ENCODE assay signal across 8 cellular contexts in the genomic region with DNA sequence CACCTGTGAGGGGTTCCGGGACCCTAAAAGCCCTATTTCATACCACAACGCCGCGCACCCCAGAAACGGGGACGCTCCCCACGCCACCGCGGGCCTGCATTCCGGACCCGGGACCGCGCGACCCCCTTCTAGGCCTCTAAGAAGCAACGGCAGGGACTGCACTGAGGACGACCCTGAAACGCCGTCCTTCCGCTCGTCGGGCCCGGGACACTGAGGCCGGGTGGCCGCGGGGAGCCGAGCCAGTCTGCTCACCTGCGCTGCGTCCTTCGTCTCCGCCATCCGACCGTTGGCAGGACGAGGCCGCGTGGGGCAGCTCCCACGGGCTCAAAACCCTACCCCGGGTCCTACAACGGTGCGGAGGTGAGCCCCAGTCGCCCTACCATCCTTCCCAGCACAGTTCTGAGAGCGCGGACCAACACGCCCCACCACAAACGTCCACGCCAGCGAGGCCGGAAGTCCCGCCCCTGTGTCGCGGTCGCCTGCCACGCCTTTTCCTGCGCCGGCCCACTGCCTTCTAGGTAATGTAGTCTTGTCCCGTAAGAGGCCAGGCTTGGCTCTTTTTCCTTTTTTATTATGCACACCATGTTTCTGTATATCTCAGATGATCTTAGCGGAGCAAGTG. TPM values are rescaled to one million over a fixed set of nuclear protein-coding genes. Genes with fewer than 3 reads are reported as not detected.
A peak's percentile ranks its signal among the peaks of the same experiment; 100 is the strongest.
DNase-seq lines count a peak whose midpoint lies in the region; ATAC-seq and TF ChIP-seq lines count a peak whose summit lies in the region.

A gene (minus strand): TSS at position 460 of the 622 bp plus-strand sequence. CDS start 181 bp downstream, at position 279.

- peak; percentile 98 for ATAC-seq in GM23338

- H4K20me1 ChIP-seq in GM23338 (replicated peaks; ENCODE audit: insufficient read depth) (peaks cover 4% of the 10 kb centered on the region), neural cell (ENCODE audit: insufficient read depth) (no peaks in the 10 kb centered on the region)

- peak within 1 kb of the TSS; percentile 96 for H3K4me2 ChIP-seq in GM23338
- H3K4me2 ChIP-seq in neural cell (ENCODE audit: low read length) = peak within 1 kb of the TSS; percentile 95

- DNase-seq in Daoy (ENCODE audit: low read depth) (peak; percentile 95), GM23338 (ENCODE audit: low spot score) (peak; percentile 91), LNCaP clone FGC (ENCODE audit: low read depth) (peak; percentile 71), fibroblast of villous mesenchyme (ENCODE audit: low read depth) (peak; percentile 88)
- peak; percentile 96 for DNase-seq in activated effector memory CD4-positive, alpha-beta T cell treated with anti-CD3 and anti-CD28 coated beads, Interleukin-2, amount 50 U/mL, for 16 hours

- H3K36me3 ChIP-seq in GM23338 (ENCODE audit: insufficient read depth) = peaks cover 18% of the 10 kb centered on the region; the same call in 1 of the 2 replicates
- peaks cover 11% of the 10 kb centered on the region for H3K36me3 ChIP-seq in neural cell (ENCODE audit: insufficient read depth, low read length)

- peaks cover 49% of the 10 kb centered on the region for H3K9me3 Mint-ChIP-seq in GM23338
- peaks cover 24% of the 10 kb centered on the region for H3K9me3 Mint-ChIP-seq in stimulated activated naive CD8-positive, alpha-beta T cell treated with anti-CD3 and anti-CD28 coated beads, Interleukin-15, Interleukin-2, amounts not matched to agents 100 ng/mL and 50 ng/mL, for 24 hours

- peaks cover 6% of the 10 kb centered on the region for H3K4me1 ChIP-seq in GM23338 (ENCODE audit: insufficient read depth)

- H3K4me1 Mint-ChIP-seq in GM23338 = peaks cover 11% of the 10 kb centered on the region
- H3K4me1 Mint-ChIP-seq in stimulated activated naive CD8-positive, alpha-beta T cell treated with anti-CD3 and anti-CD28 coated beads, Interleukin-15, Interleukin-2, amounts not matched to agents 100 ng/mL and 50 ng/mL, for 24 hours (ENCODE audit: low read depth) = peaks cover 37% of the 10 kb centered on the region

- H3K27me3 Mint-ChIP-seq in GM23338 (ENCODE audit: insufficient read depth, low read depth, poor library complexity) = no peaks in the 10 kb centered on the region
- peaks cover 8% of the 10 kb centered on the region for H3K27me3 Mint-ChIP-seq in stimulated activated naive CD8-positive, alpha-beta T cell treated with anti-CD3 and anti-CD28 coated beads, Interleukin-15, Interleukin-2, amounts not matched to agents 100 ng/mL and 50 ng/mL, for 24 hours

- peak within 1 kb of the TSS; percentile 69; the same call in 1 of the 2 replicates for H3K27ac ChIP-seq in GM23338 (ENCODE audit: low read depth)
- H3K27ac ChIP-seq in neural cell (ENCODE audit: low read length) = peak within 1 kb of the TSS; percentile 50

- H2AFZ ChIP-seq in GM23338 = peak within 1 kb of the TSS; percentile 99
- peak within 1 kb of the TSS; percentile 70 for H2AFZ ChIP-seq in neural cell (ENCODE audit: low read depth, low read length)

- H3K4me3 ChIP-seq in GM23338 (peak within 1 kb of the TSS; percentile 96), LNCaP clone FGC (ENCODE audit: low read depth, low read length) (peak within 1 kb of the TSS; percentile 96), fibroblast of villous mesenchyme (ENCODE audit: low read depth, low read length) (peak within 1 kb of the TSS; percentile 96), neural cell (ENCODE audit: low read length) (peak within 1 kb of the TSS; percentile 94)

- H3K4me3 Mint-ChIP-seq in GM23338 = peak within 1 kb of the TSS; percentile 99
- H3K4me3 Mint-ChIP-seq in stimulated activated naive CD8-positive, alpha-beta T cell treated with anti-CD3 and anti-CD28 coated beads, Interleukin-15, Interleukin-2, amounts not matched to agents 100 ng/mL and 50 ng/mL, for 24 hours = peak within 1 kb of the TSS; percentile 99

- H3K27me3 ChIP-seq in GM23338 (ENCODE audit: insufficient read depth) (no peaks in the 10 kb centered on the region), neural cell (ENCODE audit: insufficient read depth, low read depth, low read length) (no peaks in the 10 kb centered on the region)

- peaks cover 44% of the 10 kb centered on the region for H3K36me3 Mint-ChIP-seq in GM23338 (ENCODE audit: low read depth)
- peaks cover 60% of the 10 kb centered on the region for H3K36me3 Mint-ChIP-seq in stimulated activated naive CD8-positive, alpha-beta T cell treated with anti-CD3 and anti-CD28 coated beads, Interleukin-15, Interleukin-2, amounts not matched to agents 100 ng/mL and 50 ng/mL, for 24 hours (ENCODE audit: low read depth)

- H3K9ac ChIP-seq in neural cell (ENCODE audit: low read length) = peak within 1 kb of the TSS; percentile 83

- H3K9me2 ChIP-seq in GM23338 (ENCODE audit: insufficient read depth) = peaks cover 8% of the 10 kb centered on the region; the same call in 1 of the 2 replicates
- no peaks in the 10 kb centered on the region for H3K9me2 ChIP-seq in neural cell (ENCODE audit: insufficient read depth, low read length)

- peaks cover 22% of the 10 kb centered on the region for H3K79me2 ChIP-seq in GM23338 (replicated peaks; ENCODE audit: insufficient read depth)
- H3K79me2 ChIP-seq in neural cell (replicated peaks; ENCODE audit: insufficient read depth, low read length) = peaks cover 9% of the 10 kb centered on the region

- H3F3A ChIP-seq in GM23338 (replicated peaks; ENCODE audit: low read depth) (no peaks in the 10 kb centered on the region), neural cell (ENCODE audit: insufficient read depth, low read length, poor library complexity, severe bottlenecking) (no peaks in the 10 kb centered on the region)

- peak within 1 kb of the TSS; percentile 93 for H3K27ac Mint-ChIP-seq in GM23338
- peak within 1 kb of the TSS; percentile 95 for H3K27ac Mint-ChIP-seq in stimulated activated naive CD8-positive, alpha-beta T cell treated with anti-CD3 and anti-CD28 coated beads, Interleukin-15, Interleukin-2, amounts not matched to agents 100 ng/mL and 50 ng/mL, for 24 hours

- peak; percentile 50; the same call in 1 of the 2 replicates for TF ChIP-seq POLR2A in Raji (IDR thresholded peaks at IDR 0.05; ENCODE audit: insufficient read depth, low read depth, low read length)

- TF ChIP-seq RAD21 in neural cell (conservative IDR thresholded peaks at IDR 0.05) = peak; percentile 44

- peaks cover 6% of the 10 kb centered on the region for H3K9me3 ChIP-seq in neural cell (ENCODE audit: low read length)

- no peak for TF ChIP-seq EP300 in neural cell (conservative IDR thresholded peaks at IDR 0.05; ENCODE audit: poor library complexity, severe bottlenecking)

- TF ChIP-seq CTCF in GM23338 (conservative IDR thresholded peaks at IDR 0.05; ENCODE audit: low read depth in 2 of 2) (no peak), LNCaP clone FGC (IDR thresholded peaks at IDR 0.05; ENCODE audit: control insufficient read depth, extremely low read depth, insufficient read depth) (no peak), fibroblast of villous mesenchyme (IDR thresholded peaks at IDR 0.05; ENCODE audit: insufficient read depth, low read depth, low read length) (no peak), neural cell (IDR thresholded peaks at IDR 0.05; ENCODE audit: poor library complexity, severe bottlenecking) (no peak)

TF ChIP-seq in GM23338, 12 proteins besides CTCF, POLR2A, EP300 and RAD21 (continues in another document):
- TF ChIP-seq POLR2AphosphoS5 (IDR thresholded peaks at IDR 0.05; ENCODE audit: low read depth) = peak; percentile 95
- TF ChIP-seq, protein P1, sequence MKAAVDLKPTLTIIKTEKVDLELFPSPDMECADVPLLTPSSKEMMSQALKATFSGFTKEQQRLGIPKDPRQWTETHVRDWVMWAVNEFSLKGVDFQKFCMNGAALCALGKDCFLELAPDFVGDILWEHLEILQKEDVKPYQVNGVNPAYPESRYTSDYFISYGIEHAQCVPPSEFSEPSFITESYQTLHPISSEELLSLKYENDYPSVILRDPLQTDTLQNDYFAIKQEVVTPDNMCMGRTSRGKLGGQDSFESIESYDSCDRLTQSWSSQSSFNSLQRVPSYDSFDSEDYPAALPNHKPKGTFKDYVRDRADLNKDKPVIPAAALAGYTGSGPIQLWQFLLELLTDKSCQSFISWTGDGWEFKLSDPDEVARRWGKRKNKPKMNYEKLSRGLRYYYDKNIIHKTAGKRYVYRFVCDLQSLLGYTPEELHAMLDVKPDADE (IDR thresholded peaks at IDR 0.05) = peak; percentile 94
- TF ChIP-seq ZNF331 (CRISPR knock-in tag; IDR thresholded peaks at IDR 0.05; ENCODE audit: low read depth) = no peak
- TF ChIP-seq CREB1 (CRISPR knock-in tag; IDR thresholded peaks at IDR 0.05; ENCODE audit: low read depth) = peak; percentile 92

TF ChIP-seq in neural cell, 6 proteins besides CTCF, POLR2A, EP300 and RAD21 (continues in another document):
- TF ChIP-seq, protein P2, sequence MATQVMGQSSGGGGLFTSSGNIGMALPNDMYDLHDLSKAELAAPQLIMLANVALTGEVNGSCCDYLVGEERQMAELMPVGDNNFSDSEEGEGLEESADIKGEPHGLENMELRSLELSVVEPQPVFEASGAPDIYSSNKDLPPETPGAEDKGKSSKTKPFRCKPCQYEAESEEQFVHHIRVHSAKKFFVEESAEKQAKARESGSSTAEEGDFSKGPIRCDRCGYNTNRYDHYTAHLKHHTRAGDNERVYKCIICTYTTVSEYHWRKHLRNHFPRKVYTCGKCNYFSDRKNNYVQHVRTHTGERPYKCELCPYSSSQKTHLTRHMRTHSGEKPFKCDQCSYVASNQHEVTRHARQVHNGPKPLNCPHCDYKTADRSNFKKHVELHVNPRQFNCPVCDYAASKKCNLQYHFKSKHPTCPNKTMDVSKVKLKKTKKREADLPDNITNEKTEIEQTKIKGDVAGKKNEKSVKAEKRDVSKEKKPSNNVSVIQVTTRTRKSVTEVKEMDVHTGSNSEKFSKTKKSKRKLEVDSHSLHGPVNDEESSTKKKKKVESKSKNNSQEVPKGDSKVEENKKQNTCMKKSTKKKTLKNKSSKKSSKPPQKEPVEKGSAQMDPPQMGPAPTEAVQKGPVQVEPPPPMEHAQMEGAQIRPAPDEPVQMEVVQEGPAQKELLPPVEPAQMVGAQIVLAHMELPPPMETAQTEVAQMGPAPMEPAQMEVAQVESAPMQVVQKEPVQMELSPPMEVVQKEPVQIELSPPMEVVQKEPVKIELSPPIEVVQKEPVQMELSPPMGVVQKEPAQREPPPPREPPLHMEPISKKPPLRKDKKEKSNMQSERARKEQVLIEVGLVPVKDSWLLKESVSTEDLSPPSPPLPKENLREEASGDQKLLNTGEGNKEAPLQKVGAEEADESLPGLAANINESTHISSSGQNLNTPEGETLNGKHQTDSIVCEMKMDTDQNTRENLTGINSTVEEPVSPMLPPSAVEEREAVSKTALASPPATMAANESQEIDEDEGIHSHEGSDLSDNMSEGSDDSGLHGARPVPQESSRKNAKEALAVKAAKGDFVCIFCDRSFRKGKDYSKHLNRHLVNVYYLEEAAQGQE (IDR thresholded peaks at IDR 0.05; ENCODE audit: borderline replicate concordance) = peak; percentile 14
- TF ChIP-seq POLR2AphosphoS5 (IDR thresholded peaks at IDR 0.05) = peak; percentile 90
- peak; percentile 93 for TF ChIP-seq MXI1 (conservative IDR thresholded peaks at IDR 0.05; ENCODE audit: poor library complexity, severe bottlenecking)

RNA-seq across cellular contexts. Expression of the gene that starts here (rescaled TPM):
- total RNA-seq in Daoy (2014; rRNA removed; shearing (Covaris generic)) = 9.7 and 34.5 TPM in 2 replicates
- 13.1 and 14.7 TPM in 2 replicates for total RNA-seq in GM23338 (2014; rRNA removed; shearing (Covaris generic))
- polyA plus RNA-seq in GM23338 (2016; fragmentation: Nextera tagmentation; extraction: Ambion mirVana) = 4.6 and 5.7 TPM in 2 replicates
- total RNA-seq in fibroblast of villous mesenchyme = 5.5 and 8.6 TPM in 2 replicates
- 21.5 and 21.9 TPM in 2 replicates for polyA plus RNA-seq in neural cell
- 16.3 and 16.6 TPM in 2 replicates for polyA minus RNA-seq in neural cell

Comparison
In these comparisons a context has a peak if more than half of its experiments do, and no peak if none do; other contexts are left out.
1. Peak in every context shown above with its lines: DNase-seq, ATAC-seq, H3K4me3 ChIP-seq and H3K27ac ChIP-seq.